ENCODE assay signal across 12 cellular contexts in the genomic region with DNA sequence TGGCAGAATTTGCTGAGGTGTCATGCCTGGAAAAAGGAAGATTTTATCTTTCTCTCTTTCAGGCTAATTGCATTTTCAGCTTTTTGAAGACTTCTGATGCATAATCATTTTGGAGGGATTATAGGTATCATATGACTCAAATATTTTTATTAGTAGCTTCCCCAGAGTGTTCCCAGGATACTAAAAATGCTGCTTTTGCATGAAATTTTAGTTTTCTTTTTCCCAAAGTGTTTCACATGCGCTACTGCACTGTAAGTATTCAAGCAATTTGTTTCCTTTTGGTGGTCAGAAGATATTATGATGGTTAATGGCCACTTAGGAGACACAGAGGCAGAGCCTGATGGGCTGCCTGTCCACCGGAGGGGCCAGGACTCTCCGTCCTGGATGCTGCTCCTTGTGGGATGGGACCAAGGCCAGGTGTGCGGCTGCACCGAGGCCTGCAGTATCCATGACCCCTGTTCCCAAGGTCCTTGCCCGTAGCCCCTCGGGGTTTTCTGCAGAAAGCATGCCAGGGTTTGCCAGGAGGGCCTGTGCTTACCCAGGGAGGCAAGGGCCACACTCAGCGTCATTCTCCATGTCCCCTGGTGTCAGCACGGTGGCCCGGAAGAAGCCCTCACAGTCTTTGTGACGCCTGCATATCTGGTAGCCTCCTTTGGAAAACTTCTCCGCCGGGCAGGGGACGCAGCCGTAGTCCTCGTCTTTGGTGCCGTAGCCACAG.
"Had no signal": no experiment of that assay in that cellular context is flagged by ENCODE, and none has a peak within 500 bp of the region (broad histone marks: within the 10 kb centered on the region; RNA-seq: fewer than 3 reads in every experiment).

No MANE protein-coding gene starts in this region.

- H3K4me3 ChIP-seq: esophagus squamous epithelium, left lung, ovary, testis had no signal

- H3K27me3 ChIP-seq: esophagus squamous epithelium, left lung, ovary, testis had no signal

- FAIRE-seq: islet of Langerhans had no signal

- H3K36me3 ChIP-seq: left lung, ovary had no signal

- H3K4me3 Mint-ChIP-seq: activated naive CD8-positive, alpha-beta T cell treated with anti-CD3 and anti-CD28 coated beads, Interleukin-2, amount 10 ng/mL, durations not matched to agents 7 days and 5 days; activated T-cell treated with anti-CD3 and anti-CD28 coated beads, Interleukin-2, amount 50 U/mL, for 72 hours; neural crest cell; stimulated activated naive CD8-positive, alpha-beta T cell treated with anti-CD3 and anti-CD28 coated beads, Interleukin-15, Interleukin-2, amounts not matched to agents 100 ng/mL and 50 ng/mL, for 24 hours; T-helper 2 cell treated with Interferon-gamma antibody and Interleukin-4, amounts not matched to agents 5 μg/mL and 100 μg/mL, for 36 hours had no signal

- H3K4me1 Mint-ChIP-seq: activated naive CD8-positive, alpha-beta T cell treated with anti-CD3 and anti-CD28 coated beads, Interleukin-2, amount 10 ng/mL, durations not matched to agents 7 days and 5 days; neural crest cell had no signal

- H3K4me1 ChIP-seq: left lung had no signal

- H3K27me3 Mint-ChIP-seq: activated naive CD8-positive, alpha-beta T cell treated with anti-CD3 and anti-CD28 coated beads, Interleukin-2, amount 10 ng/mL, durations not matched to agents 7 days and 5 days; stimulated activated naive CD8-positive, alpha-beta T cell treated with anti-CD3 and anti-CD28 coated beads, Interleukin-15, Interleukin-2, amounts not matched to agents 100 ng/mL and 50 ng/mL, for 24 hours had no signal

- H3K27ac ChIP-seq: esophagus squamous epithelium, left lung, ovary, testis had no signal

- H3K9me3 ChIP-seq: esophagus squamous epithelium, left lung, ovary, testis had no signal

- DNase-seq: activated CD4-positive, alpha-beta T cell treated with anti-CD3 and anti-CD28 coated beads for 1 hour; activated naive CD8-positive, alpha-beta T cell treated with anti-CD3 and anti-CD28 coated beads, Interleukin-2, amount 10 ng/mL, durations not matched to agents 7 days and 5 days; cerebellar nuclear complex; esophagus squamous epithelium; left lung; ovary had no signal

- H3K27ac Mint-ChIP-seq: activated T-cell treated with anti-CD3 and anti-CD28 coated beads, Interleukin-2, amount 50 U/mL, for 72 hours; stimulated activated naive CD8-positive, alpha-beta T cell treated with anti-CD3 and anti-CD28 coated beads, Interleukin-15, Interleukin-2, amounts not matched to agents 100 ng/mL and 50 ng/mL, for 24 hours; T-helper 2 cell treated with Interferon-gamma antibody and Interleukin-4, amounts not matched to agents 5 μg/mL and 100 μg/mL, for 36 hours had no signal

- H3K9me3 Mint-ChIP-seq: activated naive CD8-positive, alpha-beta T cell treated with anti-CD3 and anti-CD28 coated beads, Interleukin-2, amount 10 ng/mL, durations not matched to agents 7 days and 5 days; activated T-cell treated with anti-CD3 and anti-CD28 coated beads, Interleukin-2, amount 50 U/mL, for 72 hours; neural crest cell; stimulated activated naive CD8-positive, alpha-beta T cell treated with anti-CD3 and anti-CD28 coated beads, Interleukin-15, Interleukin-2, amounts not matched to agents 100 ng/mL and 50 ng/mL, for 24 hours; T-helper 2 cell treated with Interferon-gamma antibody and Interleukin-4, amounts not matched to agents 5 μg/mL and 100 μg/mL, for 36 hours had no signal

- H3K36me3 Mint-ChIP-seq: activated naive CD8-positive, alpha-beta T cell treated with anti-CD3 and anti-CD28 coated beads, Interleukin-2, amount 10 ng/mL, durations not matched to agents 7 days and 5 days had no signal
